In genomic region chrY:25620209-25620608, GRCh38 we compare ENCODE assay signal across 20 cellular contexts. TPM values are rescaled to one million over a fixed set of nuclear protein-coding genes. Genes with fewer than 3 reads are reported as not detected.
"Had no signal": no experiment of that assay in that cellular context is flagged by ENCODE, and none has a peak within 500 bp of the region (broad histone marks: within the 10 kb centered on the region; RNA-seq: fewer than 3 reads in every experiment).

No MANE protein-coding gene starts in this region.

RNA-seq across cellular contexts. Expression of gene CDY1, which starts 1.7 kb away (rescaled TPM):
- total RNA-seq: activated naive CD4-positive, alpha-beta T cell treated with anti-CD3 and anti-CD28 coated beads for 36 hours; activated naive CD4-positive, alpha-beta T cell treated with anti-CD3 and anti-CD28 coated beads, Interleukin-2, amount 50 U/mL, for 72 hours; activated naive CD8-positive, alpha-beta T cell treated with anti-CD3 and anti-CD28 coated beads for 36 hours; activated naive CD8-positive, alpha-beta T cell treated with anti-CD3 and anti-CD28 coated beads, Interleukin-2, amount 10 ng/mL, durations not matched to agents 7 days and 5 days; activated T-cell treated with anti-CD3 and anti-CD28 coated beads, Interleukin-2, amount 50 U/mL, for 4 hours; activated T-cell treated with anti-CD3 and anti-CD28 coated beads, Interleukin-2, amount 50 U/mL, for 72 hours; activated T-helper 1 cell treated with anti-CD3 and anti-CD28 coated beads, Interleukin-12 subunit alpha, Interleukin-12 subunit beta, Interleukin-2, Interleukin-4 antibody, amounts not matched to agents 30 ng/mL and 10 ng/mL and 1 ng/mL, durations not matched to agents 14 hours and 24 hours and 36 hours; activated T-helper 17 cell treated with anti-CD3 and anti-CD28 coated beads, Interleukin-2, amount 50 U/mL, for 72 hours; activated T-helper 2 cell treated with anti-CD3 and anti-CD28 coated beads, Interferon-gamma antibody, Interleukin-2, Interleukin-4, amounts not matched to agents 10 μg/mL and 5 μg/mL and 100 μg/mL, durations not matched to agents 14 hours and 24 hours and 36 hours; adrenal gland; aorta; ascending aorta; astrocyte; body of pancreas; breast epithelium; bronchial epithelial cell; cardiac muscle cell; cardiac septum; cerebellum; chondrocyte had no signal
